In genomic region chr17:1033503-1033902, GRCh38 we compare ENCODE assay signal across 19 cellular contexts.
"Had no signal": no experiment of that assay in that cellular context is flagged by ENCODE, and none has a peak within 500 bp of the region (broad histone marks: within the 10 kb centered on the region; RNA-seq: fewer than 3 reads in every experiment).

No MANE protein-coding gene starts in this region.

- H3K27me3 Mint-ChIP-seq: activated CD4-positive, alpha-beta memory T cell treated with anti-CD3 and anti-CD28 coated beads, Interleukin-2, amount 10 ng/mL, durations not matched to agents 7 days and 5 days; activated CD4-positive, alpha-beta T cell treated with anti-CD3 and anti-CD28 coated beads for 36 hours; activated naive CD8-positive, alpha-beta T cell had no signal

- H3K27ac Mint-ChIP-seq: activated CD4-positive, alpha-beta memory T cell treated with anti-CD3 and anti-CD28 coated beads, Interleukin-2, amount 10 ng/mL, durations not matched to agents 7 days and 5 days; activated CD4-positive, alpha-beta T cell treated with anti-CD3 and anti-CD28 coated beads for 36 hours; activated naive CD8-positive, alpha-beta T cell; endodermal cell; stimulated activated effector memory CD8-positive, alpha-beta T cell treated with anti-CD3 and anti-CD28 coated beads, Interleukin-12 subunit alpha, Interleukin-12 subunit beta, amount 100 ng/mL, for 72 hours; T-helper 2 cell treated with Interferon-gamma antibody and Interleukin-4, amounts not matched to agents 5 μg/mL and 100 μg/mL, for 36 hours had no signal

- H3K9me3 Mint-ChIP-seq: activated CD4-positive, alpha-beta memory T cell treated with anti-CD3 and anti-CD28 coated beads, Interleukin-2, amount 10 ng/mL, durations not matched to agents 7 days and 5 days; activated T-cell treated with anti-CD3 and anti-CD28 coated beads, Interleukin-2, amount 50 U/mL, for 4 hours; endodermal cell; stimulated activated effector memory CD8-positive, alpha-beta T cell treated with anti-CD3 and anti-CD28 coated beads, Interleukin-12 subunit alpha, Interleukin-12 subunit beta, amount 100 ng/mL, for 72 hours; T-helper 2 cell treated with Interferon-gamma antibody and Interleukin-4, amounts not matched to agents 5 μg/mL and 100 μg/mL, for 36 hours had no signal

- H3K4me3 Mint-ChIP-seq: activated CD4-positive, alpha-beta memory T cell treated with anti-CD3 and anti-CD28 coated beads, Interleukin-2, amount 10 ng/mL, durations not matched to agents 7 days and 5 days; activated CD4-positive, alpha-beta T cell treated with anti-CD3 and anti-CD28 coated beads for 36 hours; activated naive CD8-positive, alpha-beta T cell; activated T-cell treated with anti-CD3 and anti-CD28 coated beads, Interleukin-2, amount 50 U/mL, for 4 hours; endodermal cell; stimulated activated effector memory CD8-positive, alpha-beta T cell treated with anti-CD3 and anti-CD28 coated beads, Interleukin-12 subunit alpha, Interleukin-12 subunit beta, amount 100 ng/mL, for 72 hours; T-helper 2 cell treated with Interferon-gamma antibody and Interleukin-4, amounts not matched to agents 5 μg/mL and 100 μg/mL, for 36 hours had no signal

- H3K4me1 ChIP-seq: body of pancreas had no signal

- H3K4me3 ChIP-seq: body of pancreas, dorsolateral prefrontal cortex, gastroesophageal sphincter, lower lobe of right lung, tibial artery, vagina had no signal

- H3K36me3 Mint-ChIP-seq: activated naive CD8-positive, alpha-beta T cell had no signal

- H3K27ac ChIP-seq: body of pancreas, lower lobe of right lung, tibial artery, vagina had no signal

- H3K9me3 ChIP-seq: body of pancreas, gastroesophageal sphincter, lower lobe of right lung, tibial artery, vagina had no signal

- H3K36me3 ChIP-seq: vagina had no signal

- DNase-seq: activated CD4-positive, alpha-beta memory T cell treated with anti-CD3 and anti-CD28 coated beads, Interleukin-2, amount 10 ng/mL, durations not matched to agents 7 days and 5 days; activated CD4-positive, alpha-beta T cell treated with anti-CD3 and anti-CD28 coated beads for 36 hours; activated effector memory CD4-positive, alpha-beta T cell treated with anti-CD3 and anti-CD28 coated beads, Interleukin-2, amount 50 U/mL, for 16 hours; activated T-cell treated with anti-CD3 and anti-CD28 coated beads, Interleukin-2, amount 50 U/mL, for 4 hours; amniotic stem cell; body of pancreas; dorsolateral prefrontal cortex; endodermal cell; erythroblast; left colon; lower lobe of right lung; stimulated activated CD4-positive, alpha-beta T cell treated with anti-CD3 and anti-CD28 coated beads, Interleukin-12 subunit alpha, Interleukin-12 subunit beta, amount 100 ng/mL, for 4 hours; SW 1271; tibial artery had no signal

- ATAC-seq: activated CD4-positive, alpha-beta T cell treated with anti-CD3 and anti-CD28 coated beads for 36 hours; activated T-cell treated with anti-CD3 and anti-CD28 coated beads, Interleukin-2, amount 50 U/mL, for 4 hours; body of pancreas; gastroesophageal sphincter; left colon; lower lobe of right lung; stimulated activated effector memory CD8-positive, alpha-beta T cell treated with anti-CD3 and anti-CD28 coated beads, Interleukin-12 subunit alpha, Interleukin-12 subunit beta, amount 100 ng/mL, for 72 hours had no signal

- H3K4me1 Mint-ChIP-seq: activated CD4-positive, alpha-beta memory T cell treated with anti-CD3 and anti-CD28 coated beads, Interleukin-2, amount 10 ng/mL, durations not matched to agents 7 days and 5 days; activated CD4-positive, alpha-beta T cell treated with anti-CD3 and anti-CD28 coated beads for 36 hours; endodermal cell had no signal

- H3K27me3 ChIP-seq: body of pancreas, gastroesophageal sphincter, tibial artery, vagina had no signal
